ENCODE assay signal across 9 cellular contexts in genomic region chr3:170689218-170689874, GRCh38.
DNase-seq lines count a peak whose midpoint lies in the region; ATAC-seq and TF ChIP-seq lines count a peak whose summit lies in the region.
"Had no signal": no experiment of that assay in that cellular context is flagged by ENCODE, and none has a peak within 500 bp of the region (broad histone marks: within the 10 kb centered on the region; RNA-seq: fewer than 3 reads in every experiment).

No MANE protein-coding gene starts in this region.

- H3K27me3 ChIP-seq in thoracic aorta (replicated peaks; ENCODE audit: insufficient read depth): no peaks in the 10 kb centered on the region

- POLR2A ChIA-PET in GM10248 (lab: Yijun Ruan, JAX): no interaction called here

- TF ChIP-seq CTCF in fibroblast of the aortic adventitia (IDR thresholded peaks at IDR 0.05; ENCODE audit: insufficient read depth, low read length): no peak
- TF ChIP-seq CTCF in thoracic aorta (IDR thresholded peaks at IDR 0.05): no peak
- no peak for TF ChIP-seq CTCF in GM10248 (IDR thresholded peaks at IDR 0.05; ENCODE audit: control extremely low read depth, extremely low read depth, low read depth, missing control alignments)

- peak overlapping the region; percentile 10 to 64 for H3K27ac ChIP-seq in thoracic aorta

- no peaks in the 10 kb centered on the region for H3K36me3 ChIP-seq in thoracic aorta

- CTCF ChIA-PET in GM10248 (lab: Yijun Ruan, JAX): interaction anchor here (1.7 to 2.4 kb wide), 2 partner anchors 95 to 275 kb away, joined by 3 to 29 read pairs; no protein-coding TSS in a partner anchor

- H3K4me3 ChIP-seq in fibroblast of the aortic adventitia (ENCODE audit: low read depth, low read length) (no peak overlapping the region), thoracic aorta (no peak overlapping the region)

- ATAC-seq in thoracic aorta (ENCODE audit: insufficient number of reproducible peaks, low FRiP score, low read depth): no peak
- ATAC-seq: naive thymus-derived CD4-positive, alpha-beta T cell had no signal

- H3K9me3 ChIP-seq in thoracic aorta: no peaks in the 10 kb centered on the region

- DNase-seq in HCEC 1CT (peak; percentile 93), RPMI7951 (ENCODE audit: low read depth) (peak; percentile 81), fibroblast of the aortic adventitia (ENCODE audit: low read depth) (peak; percentile 94), thoracic aorta (ENCODE audit: low spot score) (no peak), GM10248 (ENCODE audit: extremely low spot score) (no peak), globus pallidus (ENCODE audit: low spot score) (no peak), KG1 (lab: John Stamatoyannopoulos, UW) (no peak)
- DNase-seq in stimulated activated CD8-positive, alpha-beta memory T cell treated with anti-CD3 and anti-CD28 coated beads, Interleukin-4, amount 100 ng/mL, for 48 hours: no peak
- DNase-seq: naive thymus-derived CD4-positive, alpha-beta T cell had no signal

- H3K4me1 ChIP-seq in thoracic aorta (ENCODE audit: control insufficient read depth in 1 of 2, low read depth in 2 of 2): peaks cover 12 to 18% of the 10 kb centered on the region in 2 donors

Comparison
In these comparisons a context has a peak if more than half of its experiments do, and no peak if none do; other contexts are left out.
1. DNase-seq: peak in HCEC 1CT (single experiment), RPMI7951 (single experiment) and fibroblast of the aortic adventitia (single experiment); none in thoracic aorta (single experiment), stimulated activated CD8-positive, alpha-beta memory T cell treated with anti-CD3 and anti-CD28 coated beads, Interleukin-4, amount 100 ng/mL, for 48 hours (single experiment), GM10248 (single experiment), globus pallidus (single experiment) and KG1 (single experiment).